ENCODE assay signal across 12 cellular contexts in the genomic region with DNA sequence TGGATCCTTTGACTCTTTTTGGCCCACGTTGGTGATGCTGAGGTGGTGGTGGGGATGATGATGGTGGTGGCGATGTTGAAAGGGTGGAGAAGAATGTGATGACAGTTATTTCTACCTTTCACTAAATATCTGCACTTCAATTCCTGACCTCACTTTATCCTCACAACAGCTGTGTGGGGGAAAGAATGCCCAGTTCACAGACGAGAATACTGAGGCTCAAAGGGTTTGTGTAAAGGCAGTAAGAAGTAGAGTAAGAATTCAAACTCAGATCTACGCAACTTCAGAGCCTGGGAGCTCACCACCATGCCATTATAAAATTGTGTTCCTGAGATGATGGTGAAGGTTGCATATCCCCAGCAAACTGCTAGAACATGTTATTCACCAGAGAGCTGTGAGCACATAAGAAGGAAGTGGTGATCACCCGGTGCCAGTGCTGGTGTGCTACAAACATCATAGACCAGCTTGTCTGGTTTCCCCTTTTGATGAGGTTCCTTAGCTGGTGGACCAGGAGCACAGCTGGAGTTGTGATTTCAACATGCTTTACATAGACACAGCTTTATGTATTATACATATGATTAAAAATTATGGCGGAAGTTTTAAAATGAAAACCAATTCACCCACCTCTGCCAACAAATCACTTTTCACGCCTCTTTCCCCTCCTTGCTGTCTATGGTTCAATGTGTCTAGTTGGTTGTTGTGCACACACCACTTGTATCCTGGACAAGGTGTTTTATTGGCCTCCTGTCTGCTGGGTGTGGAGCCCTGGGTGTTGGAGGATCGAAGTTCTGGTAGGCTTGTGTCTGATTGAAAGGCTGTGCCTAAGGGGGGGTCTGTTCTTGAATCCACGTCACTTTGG. TPM values are rescaled to one million over a fixed set of nuclear protein-coding genes. Genes with fewer than 3 reads are reported as not detected.
DNase-seq lines count a peak whose midpoint lies in the region; ATAC-seq, FAIRE-seq and TF ChIP-seq lines count a peak whose summit lies in the region.
"Had no signal": no experiment of that assay in that cellular context is flagged by ENCODE, and none has a peak within 500 bp of the region (broad histone marks: within the 10 kb centered on the region; RNA-seq: fewer than 3 reads in every experiment).

No MANE protein-coding gene starts in this region.

- no peak for DNase-seq in natural killer cell
- no peak for DNase-seq in natural killer cell treated with Interleukin-12 subunit alpha and Interleukin-12 subunit beta and Interleukin-15 and Interleukin-18, amount 100 ng/mL, for 72 hours (ENCODE audit: low spot score)
- peak; percentile 67 for DNase-seq in SKM-1 treated with dmso at 0.1 percent for 144 hours (lab: John Stamatoyannopoulos, UW; ENCODE audit: unreplicated experiment)
- no peak for DNase-seq in keratinocyte (ENCODE audit: low read depth, low spot score)
- no peak for DNase-seq in upper lobe of right lung
- no peak for DNase-seq in mesendoderm
- no peak for DNase-seq in NCI-H82 treated with DMSO at 0.1 percent for 48 hours (lab: John Stamatoyannopoulos, UW; ENCODE audit: unreplicated experiment)
- no peak for DNase-seq in DMS153 (lab: John Stamatoyannopoulos, UW)
- DNase-seq: Karpas-422; pancreas; stimulated activated CD4-positive, alpha-beta T cell treated with anti-CD3 and anti-CD28 coated beads, Interleukin-2, amount 100 ng/mL, for 48 hours had no signal

- H3K18ac ChIP-seq in mesendoderm (ENCODE audit: low read length): no peak overlapping the region

- no peak overlapping the region for H3K4ac ChIP-seq in mesendoderm (ENCODE audit: low read depth, low read length)

- intact Hi-C loops in natural killer cell (cut with micrococcal nuclease): no loop called here
- intact Hi-C loops in upper lobe of right lung (cut with DNase I): no loop called here

- peak; percentile 48 for FAIRE-seq in keratinocyte (lab: Jason Lieb, UNC)
- FAIRE-seq: pancreas had no signal

- H4K8ac ChIP-seq in mesendoderm (ENCODE audit: low read depth, low read length): no peak overlapping the region

- peak overlapping the region; percentile 81 for H3K27ac ChIP-seq in keratinocyte (ENCODE audit: control insufficient read depth, insufficient read depth, low read length)
- peak overlapping the region; percentile 17 for H3K27ac ChIP-seq in upper lobe of right lung
- H3K27ac ChIP-seq in mesendoderm (ENCODE audit: low read depth, low read length): no peak overlapping the region

- WGBS in mesendoderm (ENCODE audit: extremely low coverage, insufficient coverage, low lambda C conversion rate): no CpG with 5 or more reads among the region's 9 CpGs

- H4K5ac ChIP-seq in mesendoderm (ENCODE audit: low read length): no peak overlapping the region

- ATAC-seq in natural killer cell (peak; percentile 29 to 78 (median 59)), upper lobe of right lung (peak; percentile 66)
- no peak for ATAC-seq in natural killer cell treated with Interleukin-12 subunit alpha and Interleukin-12 subunit beta and Interleukin-15 and Interleukin-18, amount 100 ng/mL, for 72 hours

- H3K27me3 Mint-ChIP-seq in natural killer cell (ENCODE audit: low read depth in 2 of 2): peaks cover 25 to 32% of the 10 kb centered on the region in 2 donors
- peaks cover 36 to 60% of the 10 kb centered on the region in 2 donors for H3K27me3 Mint-ChIP-seq in natural killer cell treated with Interleukin-12 subunit alpha and Interleukin-12 subunit beta and Interleukin-15 and Interleukin-18, amount 100 ng/mL, for 72 hours

- H2AK5ac ChIP-seq in mesendoderm (ENCODE audit: low read length): no peak overlapping the region

- H2BK5ac ChIP-seq in mesendoderm (ENCODE audit: low read length): no peak overlapping the region

- peak overlapping the region in 1 of 3 experiments; percentile 1 for H3K4me3 ChIP-seq in keratinocyte (ENCODE audit: control insufficient read depth in 2 of 3, extremely low read depth in 1 of 3, insufficient read depth in 2 of 3, low read depth in 1 of 3, low read length in 3 of 3)
- H3K4me3 ChIP-seq in upper lobe of right lung: no peak overlapping the region
- H3K4me3 ChIP-seq in mesendoderm (ENCODE audit: low read length): no peak overlapping the region
- H3K4me3 ChIP-seq: pancreas had no signal

- no peaks in the 10 kb centered on the region for H3K4me1 Mint-ChIP-seq in natural killer cell
- peaks cover 12 to 13% of the 10 kb centered on the region in 2 donors for H3K4me1 Mint-ChIP-seq in natural killer cell treated with Interleukin-12 subunit alpha and Interleukin-12 subunit beta and Interleukin-15 and Interleukin-18, amount 100 ng/mL, for 72 hours (ENCODE audit: low read depth in 2 of 2)

- peaks cover 10% of the 10 kb centered on the region for H3K9me1 ChIP-seq in keratinocyte (ENCODE audit: control insufficient read depth, extremely low read depth, insufficient read depth, low read length)

- H3K4me2 ChIP-seq in keratinocyte (ENCODE audit: control insufficient read depth, extremely low read depth, insufficient read depth, low read depth, low read length) (peak overlapping the region; percentile 50), mesendoderm (ENCODE audit: low read length) (no peak overlapping the region)

- no peak overlapping the region for H3K4me3 Mint-ChIP-seq in natural killer cell
- H3K4me3 Mint-ChIP-seq in natural killer cell treated with Interleukin-12 subunit alpha and Interleukin-12 subunit beta and Interleukin-15 and Interleukin-18, amount 100 ng/mL, for 72 hours: no peak overlapping the region
- H3K4me3 Mint-ChIP-seq: brain had no signal

- H3K27ac Mint-ChIP-seq in natural killer cell: no peak overlapping the region
- H3K27ac Mint-ChIP-seq in natural killer cell treated with Interleukin-12 subunit alpha and Interleukin-12 subunit beta and Interleukin-15 and Interleukin-18, amount 100 ng/mL, for 72 hours: peak overlapping the region in 1 of 2 donors; percentile 58

- H4K20me1 ChIP-seq in keratinocyte (ENCODE audit: control insufficient read depth, extremely low read depth, insufficient read depth, low read length): peaks cover 17% of the 10 kb centered on the region

- peak overlapping the region; percentile 23 for H3K9ac ChIP-seq in keratinocyte (ENCODE audit: control insufficient read depth, extremely low read depth, insufficient read depth, low read length)
- H3K9ac ChIP-seq in mesendoderm (ENCODE audit: low read length): no peak overlapping the region

- H3K36me3 Mint-ChIP-seq in natural killer cell: no peaks in the 10 kb centered on the region
- no peaks in the 10 kb centered on the region for H3K36me3 Mint-ChIP-seq in natural killer cell treated with Interleukin-12 subunit alpha and Interleukin-12 subunit beta and Interleukin-15 and Interleukin-18, amount 100 ng/mL, for 72 hours
- H3K36me3 Mint-ChIP-seq: brain had no signal

- no peak overlapping the region for H2BK15ac ChIP-seq in mesendoderm (replicated peaks; ENCODE audit: low read depth)

- H2AFZ ChIP-seq in keratinocyte (ENCODE audit: control insufficient read depth, low read length): no peak overlapping the region

- H3K56ac ChIP-seq in mesendoderm (ENCODE audit: low read length): no peak overlapping the region

- no peak for TF ChIP-seq CTCF in natural killer cell (IDR thresholded peaks at IDR 0.05)
- TF ChIP-seq CTCF in keratinocyte (optimal IDR thresholded peaks at IDR 0.05 in 1 of 3, IDR thresholded peaks at IDR 0.05 in 1 of 3, conservative IDR thresholded peaks at IDR 0.05 in 1 of 3; ENCODE audit: extremely low read depth in 1 of 3, insufficient read depth in 2 of 3, low read length in 3 of 3): no peak
- no peak for TF ChIP-seq CTCF in upper lobe of right lung (IDR thresholded peaks at IDR 0.05)

- H2BK120ac ChIP-seq in mesendoderm (ENCODE audit: low read depth, low read length): no peak overlapping the region

- no peaks in the 10 kb centered on the region for H3K27me3 ChIP-seq in keratinocyte (ENCODE audit: control insufficient read depth, extremely low read depth, insufficient read depth, low read length)
- no peaks in the 10 kb centered on the region for H3K27me3 ChIP-seq in upper lobe of right lung
- no peaks in the 10 kb centered on the region for H3K27me3 ChIP-seq in mesendoderm (ENCODE audit: insufficient read depth, low read length, poor library complexity)
- H3K27me3 ChIP-seq: pancreas had no signal

- dilution Hi-C loops in keratinocyte (cut with MboI; ENCODE audit: extremely low pct_ligation_motif_present, low sequenced_read_pairs): no loop called here

- H3K4me1 ChIP-seq in keratinocyte (ENCODE audit: control insufficient read depth, extremely low read depth, insufficient read depth, low read length) (peaks cover 55% of the 10 kb centered on the region), upper lobe of right lung (peaks cover 27% of the 10 kb centered on the region), mesendoderm (ENCODE audit: control insufficient read depth, low read depth, low read length) (no peaks in the 10 kb centered on the region)

- H3K9me3 Mint-ChIP-seq in natural killer cell: no peaks in the 10 kb centered on the region
- H3K9me3 Mint-ChIP-seq in natural killer cell treated with Interleukin-12 subunit alpha and Interleukin-12 subunit beta and Interleukin-15 and Interleukin-18, amount 100 ng/mL, for 72 hours: no peaks in the 10 kb centered on the region

- H3K36me3 ChIP-seq in keratinocyte (ENCODE audit: control insufficient read depth in 2 of 2, extremely low read depth in 1 of 2, insufficient read depth in 2 of 2, low read length in 2 of 2): peaks cover 0 to 2% of the 10 kb centered on the region in 2 experiments
- no peaks in the 10 kb centered on the region for H3K36me3 ChIP-seq in upper lobe of right lung
- no peaks in the 10 kb centered on the region for H3K36me3 ChIP-seq in mesendoderm (ENCODE audit: control insufficient read depth, insufficient read depth, low read length)
- H3K36me3 ChIP-seq: pancreas had no signal

- H3K9me3 ChIP-seq in keratinocyte (ENCODE audit: control insufficient read depth, low read depth, low read length) (no peaks in the 10 kb centered on the region), upper lobe of right lung (no peaks in the 10 kb centered on the region)
- H3K9me3 ChIP-seq: pancreas had no signal

- no peaks in the 10 kb centered on the region for H3K79me1 ChIP-seq in mesendoderm (ENCODE audit: low read length)

- H3K23ac ChIP-seq in mesendoderm (ENCODE audit: low read length): no peak overlapping the region

- H3K79me2 ChIP-seq in keratinocyte (ENCODE audit: control insufficient read depth, insufficient read depth, low read length) (peaks cover 78% of the 10 kb centered on the region), mesendoderm (ENCODE audit: control insufficient read depth, insufficient read depth, low read length) (no peaks in the 10 kb centered on the region)

RNA-seq across cellular contexts. Expression of gene ST14, which starts 6.2 kb away (rescaled TPM):
- total RNA-seq in natural killer cell (1 to 10 TPM in 2 of 3 donors, under 1 TPM in 1; 0.61 to 1.9 (median 1.0) TPM), upper lobe of right lung (59.1 TPM)
- under 1 TPM in 1 of 2 donors, not detected in 1; 0.17 TPM for total RNA-seq in natural killer cell treated with Interleukin-12 subunit alpha and Interleukin-12 subunit beta and Interleukin-15 and Interleukin-18, amount 100 ng/mL, for 72 hours
- 45.8 to 74.8 TPM (median 66.2 TPM) in 3 replicates for polyA plus RNA-seq in keratinocyte
- polyA plus RNA-seq in keratinocyte (2011; ENCODE audit: low read depth): 57.5 TPM
- 24.3 and 36.9 TPM in 2 replicates for polyA plus RNA-seq in keratinocyte (2011; cell fraction: cytosol; rRNA removed)
- 97.9 and 116 TPM in 2 replicates for polyA plus RNA-seq in keratinocyte (2011; cell fraction: nucleus; rRNA removed)
- 66.2 and 72.4 TPM in 2 replicates for polyA plus RNA-seq in keratinocyte (2012; ENCODE audit: low replicate concordance)
- 60.5 to 115 TPM (median 88.8 TPM) in 3 replicates for polyA minus RNA-seq in keratinocyte
- polyA minus RNA-seq in keratinocyte (2011; cell fraction: cytosol; rRNA and poly(A)+ RNA removed): 102 TPM
- polyA minus RNA-seq in keratinocyte (2011; cell fraction: nucleus; rRNA and poly(A)+ RNA removed): 130 and 161 TPM in 2 replicates
- 17.1 TPM for polyA plus RNA-seq in mesendoderm (2013, experiment 1 of 2)
- polyA plus RNA-seq in mesendoderm (2013, experiment 2 of 2): 16.9 TPM

Comparison
In these comparisons a context has a peak if more than half of its experiments do, and no peak if none do; other contexts are left out.
1. ATAC-seq: peak in natural killer cell (3 of 3) and upper lobe of right lung (single experiment); none in natural killer cell treated with Interleukin-12 subunit alpha and Interleukin-12 subunit beta and Interleukin-15 and Interleukin-18, amount 100 ng/mL, for 72 hours (0 of 2).
2. RNA of gene ST14, which starts 6.2 kb away (total RNA-seq): 59.1 TPM in upper lobe of right lung (single experiment); 0.61 to 1.9 TPM in natural killer cell and 0.17 TPM in natural killer cell treated with Interleukin-12 subunit alpha and Interleukin-12 subunit beta and Interleukin-15 and Interleukin-18, amount 100 ng/mL, for 72 hours; every median in the first group is over 10 times any median in the second.